1 cellular context compared by ENCODE assay signal in genomic region chr14:105414456-105415371, GRCh38.
TF ChIP-seq lines count a peak whose summit lies in the region.

No MANE protein-coding gene starts in this region.

TF ChIP-seq in HepG2, 621 proteins besides CTCF, POLR2A, EP300 and RAD21 (continued from another document and continues in another):
- TF ChIP-seq ZBTB44 (CRISPR knock-in tag; IDR thresholded peaks at IDR 0.05) (no peak), ZNF556 (CRISPR knock-in tag; IDR thresholded peaks at IDR 0.05; ENCODE audit: borderline replicate concordance) (0 out of 2 replicates have a peak, but pooled peaks have one; percentile 33), ZNF230 (CRISPR knock-in tag; IDR thresholded peaks at IDR 0.05) (no peak), KAT8 (CRISPR knock-in tag; IDR thresholded peaks at IDR 0.05) (no peak), ZNF362 (CRISPR knock-in tag; IDR thresholded peaks at IDR 0.05; ENCODE audit: borderline replicate concordance) (no peak), ATM (IDR thresholded peaks at IDR 0.05; ENCODE audit: borderline replicate concordance) (no peak), TBL1XR1 (IDR thresholded peaks at IDR 0.05; ENCODE audit: borderline replicate concordance, low read length, partially characterized antibody) (no peak), SALL2 (CRISPR knock-in tag; IDR thresholded peaks at IDR 0.05) (no peak), TOPORS (CRISPR knock-in tag; IDR thresholded peaks at IDR 0.05) (0 out of 2 replicates have a peak, but pooled peaks have one; percentile 29), ZNF841 (CRISPR knock-in tag; IDR thresholded peaks at IDR 0.05; ENCODE audit: borderline replicate concordance) (no peak), SMAD9 (CRISPR knock-in tag; IDR thresholded peaks at IDR 0.05) (no peak), KDM5B (CRISPR knock-in tag; IDR thresholded peaks at IDR 0.05; ENCODE audit: borderline replicate concordance) (peak; percentile 41; the same call in 1 of the 2 replicates), MAFG (CRISPR knock-in tag; IDR thresholded peaks at IDR 0.05) (no peak), SIX4 (CRISPR knock-in tag; IDR thresholded peaks at IDR 0.05) (no peak), NFIB (CRISPR knock-in tag; IDR thresholded peaks at IDR 0.05; ENCODE audit: borderline replicate concordance) (no peak), TOE1 (CRISPR knock-in tag; IDR thresholded peaks at IDR 0.05) (no peak), SMAD1 (CRISPR knock-in tag; IDR thresholded peaks at IDR 0.05; ENCODE audit: borderline replicate concordance, low read depth) (no peak), ZXDC (CRISPR knock-in tag; IDR thresholded peaks at IDR 0.05) (no peak), ZNF879 (CRISPR knock-in tag; IDR thresholded peaks at IDR 0.05) (no peak), IRX3 (CRISPR knock-in tag; IDR thresholded peaks at IDR 0.05; ENCODE audit: borderline replicate concordance, low read depth) (peak; percentile 69; the same call in 1 of the 2 replicates), ZNF772 (CRISPR knock-in tag; IDR thresholded peaks at IDR 0.05) (no peak), ZFP41 (CRISPR knock-in tag; IDR thresholded peaks at IDR 0.05; ENCODE audit: borderline replicate concordance) (no peak), HOXA9 (CRISPR knock-in tag; IDR thresholded peaks at IDR 0.05; ENCODE audit: borderline replicate concordance) (no peak), HNRNPK (IDR thresholded peaks at IDR 0.05; ENCODE audit: low read depth, low read length, poor library complexity, severe bottlenecking) (peak; percentile 79), KDM5A (IDR thresholded peaks at IDR 0.05; ENCODE audit: borderline replicate concordance, low read length) (no peak), NFATC3 (CRISPR knock-in tag; IDR thresholded peaks at IDR 0.05) (no peak), ZFY (CRISPR knock-in tag; IDR thresholded peaks at IDR 0.05) (peak; percentile 83), FOXK2 (IDR thresholded peaks at IDR 0.05) (no peak), CBFB (CRISPR knock-in tag; IDR thresholded peaks at IDR 0.05) (no peak), ZNF282 (IDR thresholded peaks at IDR 0.05; ENCODE audit: partially characterized antibody) (no peak), TFDP2 (CRISPR knock-in tag; IDR thresholded peaks at IDR 0.05) (no peak), NONO (IDR thresholded peaks at IDR 0.05) (no peak), NONO (CRISPR knock-in tag; conservative IDR thresholded peaks at IDR 0.05) (no peak), FOXJ3 (CRISPR knock-in tag; IDR thresholded peaks at IDR 0.05; ENCODE audit: borderline replicate concordance) (no peak), HIC2 (CRISPR knock-in tag; IDR thresholded peaks at IDR 0.05; ENCODE audit: low read depth) (no peak), MTF1 (CRISPR knock-in tag; IDR thresholded peaks at IDR 0.05) (no peak), ZNF790 (CRISPR knock-in tag; IDR thresholded peaks at IDR 0.05; ENCODE audit: borderline replicate concordance) (no peak; the same call in 1 of the 2 replicates), ZNF784 (CRISPR knock-in tag; IDR thresholded peaks at IDR 0.05; ENCODE audit: borderline replicate concordance) (no peak), FOXM1 (CRISPR knock-in tag; IDR thresholded peaks at IDR 0.05) (no peak), ZNF562 (CRISPR knock-in tag; IDR thresholded peaks at IDR 0.05; ENCODE audit: borderline replicate concordance) (no peak), TARDBP (CRISPR knock-in tag; IDR thresholded peaks at IDR 0.05) (peak; percentile 32; the same call in 1 of the 2 replicates), CREB3 (CRISPR knock-in tag; IDR thresholded peaks at IDR 0.05) (no peak), BHLHE40 (IDR thresholded peaks at IDR 0.05; ENCODE audit: low read length) (no peak), LCORL (IDR thresholded peaks at IDR 0.05) (no peak), LCORL (CRISPR knock-in tag; IDR thresholded peaks at IDR 0.05) (no peak), E2F5 (CRISPR knock-in tag; conservative IDR thresholded peaks at IDR 0.05) (no peak), MTA1 (CRISPR knock-in tag; IDR thresholded peaks at IDR 0.05; ENCODE audit: borderline replicate concordance) (peak; percentile 81; the same call in 1 of the 2 replicates)
- TF ChIP-seq, protein P1, sequence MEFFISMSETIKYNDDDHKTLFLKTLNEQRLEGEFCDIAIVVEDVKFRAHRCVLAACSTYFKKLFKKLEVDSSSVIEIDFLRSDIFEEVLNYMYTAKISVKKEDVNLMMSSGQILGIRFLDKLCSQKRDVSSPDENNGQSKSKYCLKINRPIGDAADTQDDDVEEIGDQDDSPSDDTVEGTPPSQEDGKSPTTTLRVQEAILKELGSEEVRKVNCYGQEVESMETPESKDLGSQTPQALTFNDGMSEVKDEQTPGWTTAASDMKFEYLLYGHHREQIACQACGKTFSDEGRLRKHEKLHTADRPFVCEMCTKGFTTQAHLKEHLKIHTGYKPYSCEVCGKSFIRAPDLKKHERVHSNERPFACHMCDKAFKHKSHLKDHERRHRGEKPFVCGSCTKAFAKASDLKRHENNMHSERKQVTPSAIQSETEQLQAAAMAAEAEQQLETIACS (CRISPR knock-in tag; IDR thresholded peaks at IDR 0.05) = peak; percentile 34; the same call in 1 of the 2 replicates
- TF ChIP-seq, protein P2, sequence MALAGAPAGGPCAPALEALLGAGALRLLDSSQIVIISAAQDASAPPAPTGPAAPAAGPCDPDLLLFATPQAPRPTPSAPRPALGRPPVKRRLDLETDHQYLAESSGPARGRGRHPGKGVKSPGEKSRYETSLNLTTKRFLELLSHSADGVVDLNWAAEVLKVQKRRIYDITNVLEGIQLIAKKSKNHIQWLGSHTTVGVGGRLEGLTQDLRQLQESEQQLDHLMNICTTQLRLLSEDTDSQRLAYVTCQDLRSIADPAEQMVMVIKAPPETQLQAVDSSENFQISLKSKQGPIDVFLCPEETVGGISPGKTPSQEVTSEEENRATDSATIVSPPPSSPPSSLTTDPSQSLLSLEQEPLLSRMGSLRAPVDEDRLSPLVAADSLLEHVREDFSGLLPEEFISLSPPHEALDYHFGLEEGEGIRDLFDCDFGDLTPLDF (CRISPR knock-in tag; IDR thresholded peaks at IDR 0.05) = no peak
- TF ChIP-seq, protein P3, sequence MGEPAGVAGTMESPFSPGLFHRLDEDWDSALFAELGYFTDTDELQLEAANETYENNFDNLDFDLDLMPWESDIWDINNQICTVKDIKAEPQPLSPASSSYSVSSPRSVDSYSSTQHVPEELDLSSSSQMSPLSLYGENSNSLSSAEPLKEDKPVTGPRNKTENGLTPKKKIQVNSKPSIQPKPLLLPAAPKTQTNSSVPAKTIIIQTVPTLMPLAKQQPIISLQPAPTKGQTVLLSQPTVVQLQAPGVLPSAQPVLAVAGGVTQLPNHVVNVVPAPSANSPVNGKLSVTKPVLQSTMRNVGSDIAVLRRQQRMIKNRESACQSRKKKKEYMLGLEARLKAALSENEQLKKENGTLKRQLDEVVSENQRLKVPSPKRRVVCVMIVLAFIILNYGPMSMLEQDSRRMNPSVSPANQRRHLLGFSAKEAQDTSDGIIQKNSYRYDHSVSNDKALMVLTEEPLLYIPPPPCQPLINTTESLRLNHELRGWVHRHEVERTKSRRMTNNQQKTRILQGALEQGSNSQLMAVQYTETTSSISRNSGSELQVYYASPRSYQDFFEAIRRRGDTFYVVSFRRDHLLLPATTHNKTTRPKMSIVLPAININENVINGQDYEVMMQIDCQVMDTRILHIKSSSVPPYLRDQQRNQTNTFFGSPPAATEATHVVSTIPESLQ (CRISPR knock-in tag; conservative IDR thresholded peaks at IDR 0.05) = no peak
- TF ChIP-seq, protein P4, sequence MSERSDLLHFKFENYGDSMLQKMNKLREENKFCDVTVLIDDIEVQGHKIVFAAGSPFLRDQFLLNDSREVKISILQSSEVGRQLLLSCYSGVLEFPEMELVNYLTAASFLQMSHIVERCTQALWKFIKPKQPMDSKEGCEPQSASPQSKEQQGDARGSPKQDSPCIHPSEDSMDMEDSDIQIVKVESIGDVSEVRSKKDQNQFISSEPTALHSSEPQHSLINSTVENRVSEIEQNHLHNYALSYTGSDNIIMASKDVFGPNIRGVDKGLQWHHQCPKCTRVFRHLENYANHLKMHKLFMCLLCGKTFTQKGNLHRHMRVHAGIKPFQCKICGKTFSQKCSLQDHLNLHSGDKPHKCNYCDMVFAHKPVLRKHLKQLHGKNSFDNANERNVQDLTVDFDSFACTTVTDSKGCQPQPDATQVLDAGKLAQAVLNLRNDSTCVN (CRISPR knock-in tag; IDR thresholded peaks at IDR 0.05; ENCODE audit: borderline replicate concordance) = no peak
